In genomic region chr1:189904509-189904908, GRCh38 we compare ENCODE assay signal across 3 cellular contexts.
A peak's percentile ranks its signal among the peaks of the same experiment; 100 is the strongest.
TF ChIP-seq lines count a peak whose summit lies in the region.

No MANE protein-coding gene starts in this region.

TF ChIP-seq in HepG2, 621 proteins besides CTCF, POLR2A, EP300 and RAD21:
- TF ChIP-seq HMGA1 (CRISPR knock-in tag; conservative IDR thresholded peaks at IDR 0.05) (no peak), PRMT3 (CRISPR knock-in tag; IDR thresholded peaks at IDR 0.05; ENCODE audit: borderline replicate concordance, low read depth) (no peak), MAFK (conservative IDR thresholded peaks at IDR 0.05 in 1 of 2, IDR thresholded peaks at IDR 0.05 in 1 of 2; ENCODE audit: low read length in 2 of 2) (peak in 1 of 2 experiments; percentile 52; a peak in 2 of 4 replicates), MAFF (IDR thresholded peaks at IDR 0.05; ENCODE audit: low read depth, low read length) (0 out of 2 replicates have a peak, but pooled peaks have one; percentile 35), SNAPC2 (CRISPR knock-in tag; IDR thresholded peaks at IDR 0.05) (no peak), ERF (CRISPR knock-in tag; IDR thresholded peaks at IDR 0.05) (no peak), RELA (CRISPR knock-in tag; IDR thresholded peaks at IDR 0.05) (no peak), NFKBIZ (CRISPR knock-in tag; IDR thresholded peaks at IDR 0.05) (no peak), ATF7 (IDR thresholded peaks at IDR 0.05) (no peak), ATF7 (CRISPR knock-in tag; IDR thresholded peaks at IDR 0.05) (no peak)

TF ChIP-seq in IMR-90, 13 proteins besides CTCF, POLR2A, EP300 and RAD21:
- no peak for TF ChIP-seq NFE2L2 (IDR thresholded peaks at IDR 0.05; ENCODE audit: low read depth, low read length)
- TF ChIP-seq MAFK (IDR thresholded peaks at IDR 0.05; ENCODE audit: low read depth, low read length), result peak; percentile 58; the same call in 1 of the 2 replicates

TF ChIP-seq in K562, 482 proteins besides CTCF, POLR2A, EP300 and RAD21:
- TF ChIP-seq ZNF232 (CRISPR knock-in tag; IDR thresholded peaks at IDR 0.05) (no peak), ZNF316 (IDR thresholded peaks at IDR 0.05) (peak; percentile 47), TSC22D4 (tag; IDR thresholded peaks at IDR 0.05) (no peak), SMAD4 (CRISPR knock-in tag; conservative IDR thresholded peaks at IDR 0.05) (no peak)
